ENCODE assay signal across 1 cellular context in genomic region chr16:73056383-73056782, GRCh38.
TF ChIP-seq lines count a peak whose summit lies in the region.

No MANE protein-coding gene starts in this region.

TF ChIP-seq in SK-N-SH, 30 proteins besides CTCF, POLR2A, EP300 and RAD21 (continued from another document):
- no peak for TF ChIP-seq REST (IDR thresholded peaks at IDR 0.05; ENCODE audit: low read depth, low read length)
